18 cellular contexts compared by ENCODE assay signal in the genomic region with DNA sequence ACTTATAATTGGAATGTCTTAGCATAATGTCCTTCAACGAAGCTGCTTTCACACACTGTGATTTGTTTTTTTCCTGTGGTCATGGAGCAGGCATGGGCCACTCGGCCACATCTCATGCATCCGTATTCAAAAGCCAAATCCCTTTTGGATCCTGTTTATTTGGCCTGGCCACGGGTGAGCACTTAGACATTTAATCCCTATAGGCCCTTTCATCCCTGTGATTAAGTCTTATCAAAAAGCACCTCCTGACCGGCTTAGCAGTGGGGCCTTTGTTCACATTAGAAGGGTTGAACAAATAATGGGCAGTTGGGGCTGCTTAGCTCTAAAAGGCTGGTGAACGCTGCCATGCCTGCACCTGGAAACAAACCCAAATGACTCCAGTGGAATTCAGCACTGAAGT. TPM values are rescaled to one million over a fixed set of nuclear protein-coding genes. Genes with fewer than 3 reads are reported as not detected.
"Had no signal": no experiment of that assay in that cellular context is flagged by ENCODE, and none has a peak within 500 bp of the region (broad histone marks: within the 10 kb centered on the region; RNA-seq: fewer than 3 reads in every experiment).

No MANE protein-coding gene starts in this region.

- H3K36me3 ChIP-seq: cardiac muscle cell, gastroesophageal sphincter, lower lobe of right lung, SJSA1 had no signal

- ATAC-seq: gastroesophageal sphincter, lower lobe of right lung had no signal

- H3K4me2 ChIP-seq: hepatocyte had no signal

- H3K27ac ChIP-seq: cardiac muscle cell, epithelial cell of prostate, gastroesophageal sphincter, hepatocyte, lower lobe of right lung, SJSA1 had no signal

- H3K4me3 ChIP-seq: cardiac muscle cell, gastroesophageal sphincter, hepatocyte, lower lobe of right lung, SJSA1 had no signal

- H3K9me3 ChIP-seq: gastroesophageal sphincter, lower lobe of right lung, SJSA1 had no signal

- H3K27me3 ChIP-seq: cardiac muscle cell, gastroesophageal sphincter, hepatocyte, SJSA1 had no signal

- H2AFZ ChIP-seq: hepatocyte had no signal

- H3K79me2 ChIP-seq: hepatocyte had no signal

- FAIRE-seq: colon had no signal

- DNase-seq: activated CD4-positive, alpha-beta memory T cell treated with anti-CD3 and anti-CD28 coated beads for 36 hours; activated naive CD4-positive, alpha-beta T cell treated with anti-CD3 and anti-CD28 coated beads for 36 hours; effector memory CD4-positive, alpha-beta T cell; lower lobe of right lung; naive B cell; nucleus accumbens; stimulated activated CD4-positive, alpha-beta T cell treated with anti-CD3 and anti-CD28 coated beads, Interleukin-4, amount 100 ng/mL, for 1 hour; stimulated activated CD8-positive, alpha-beta memory T cell treated with anti-CD3 and anti-CD28 coated beads, Interleukin-4, amount 100 ng/mL, for 48 hours; SW 1271 had no signal

RNA-seq across cellular contexts. Expression of gene KCNE2, which starts 2.0 kb away (rescaled TPM):
- total RNA-seq: activated CD4-positive, alpha-beta memory T cell treated with anti-CD3 and anti-CD28 coated beads for 36 hours; activated naive CD4-positive, alpha-beta T cell treated with anti-CD3 and anti-CD28 coated beads for 36 hours; activated T-helper 1 cell treated with anti-CD3 and anti-CD28 coated beads, Interleukin-12 subunit alpha, Interleukin-12 subunit beta, Interleukin-2, Interleukin-4 antibody, amounts not matched to agents 30 ng/mL and 10 ng/mL and 1 ng/mL, durations not matched to agents 14 hours and 24 hours and 36 hours; lower lobe of right lung; pulmonary artery endothelial cell; SJSA1 had no signal

RNA-seq across cellular contexts. Expression of gene SMIM34, which starts 58.0 kb away (rescaled TPM):
- total RNA-seq: activated CD4-positive, alpha-beta memory T cell treated with anti-CD3 and anti-CD28 coated beads for 36 hours; activated naive CD4-positive, alpha-beta T cell treated with anti-CD3 and anti-CD28 coated beads for 36 hours; activated T-helper 1 cell treated with anti-CD3 and anti-CD28 coated beads, Interleukin-12 subunit alpha, Interleukin-12 subunit beta, Interleukin-2, Interleukin-4 antibody, amounts not matched to agents 30 ng/mL and 10 ng/mL and 1 ng/mL, durations not matched to agents 14 hours and 24 hours and 36 hours; cardiac muscle cell; gastroesophageal sphincter; hepatocyte; mesothelial cell of epicardium; pulmonary artery endothelial cell; SJSA1 had no signal
- polyA plus RNA-seq: cardiac muscle cell had no signal
